20 cellular contexts compared by ENCODE assay signal in genomic region chr2:23366720-23367119, GRCh38. TPM values are rescaled to one million over a fixed set of nuclear protein-coding genes. Genes with fewer than 3 reads are reported as not detected.
DNase-seq lines count a peak whose midpoint lies in the region; ATAC-seq and TF ChIP-seq lines count a peak whose summit lies in the region.
"Had no signal": no experiment of that assay in that cellular context is flagged by ENCODE, and none has a peak within 500 bp of the region (broad histone marks: within the 10 kb centered on the region; RNA-seq: fewer than 3 reads in every experiment).

No MANE protein-coding gene starts in this region.

- H3K4me3 ChIP-seq in A673 (ENCODE audit: low read depth, low read length, poor library complexity, severe bottlenecking) (no peak overlapping the region), PC-3 (ENCODE audit: low read length) (no peak overlapping the region), gastroesophageal sphincter (no peak overlapping the region)
- H3K4me3 ChIP-seq: psoas muscle, upper lobe of left lung had no signal

- no peaks in the 10 kb centered on the region for H3F3A ChIP-seq in PC-3 (ENCODE audit: low read length, unreplicated experiment)

- POLR2A ChIA-PET in A673 (lab: Charles Lee; ENCODE audit: low non-redundant PET) = no interaction called here
- POLR2A ChIA-PET in PC-3 (lab: Charles Lee; ENCODE audit: unreplicated experiment) = no interaction called here

- TF ChIP-seq CTCF in A673 (conservative IDR thresholded peaks at IDR 0.05; ENCODE audit: low read depth, low read length) (peak; percentile 37), PC-3 (conservative IDR thresholded peaks at IDR 0.05; ENCODE audit: low read depth, low read length) (no peak), gastroesophageal sphincter (IDR thresholded peaks at IDR 0.05) (peak in 1 of 4 experiments; percentile 32), foreskin keratinocyte (conservative IDR thresholded peaks at IDR 0.05) (no peak), GM10266 (IDR thresholded peaks at IDR 0.05; ENCODE audit: control insufficient read depth, insufficient read depth, low read depth, missing control alignments) (no peak)

- H3K9me2 ChIP-seq in PC-3 (replicated peaks; ENCODE audit: low read length) = no peaks in the 10 kb centered on the region
- H3K9me2 ChIP-seq: SK-N-SH had no signal

- H3K9ac ChIP-seq in PC-3 (ENCODE audit: low read length) = no peak overlapping the region
- H3K9ac ChIP-seq: SK-N-SH had no signal

- H3K4me1 ChIP-seq in A673 (ENCODE audit: insufficient read depth, low read length, poor library complexity, severe bottlenecking) = no peaks in the 10 kb centered on the region
- H3K4me1 ChIP-seq in PC-3 (ENCODE audit: insufficient read depth, low read length) = no peaks in the 10 kb centered on the region
- H3K4me1 ChIP-seq in gastroesophageal sphincter = no peaks in the 10 kb centered on the region
- H3K4me1 ChIP-seq in foreskin keratinocyte = peaks cover 13% of the 10 kb centered on the region
- H3K4me1 ChIP-seq: psoas muscle, upper lobe of left lung had no signal

- 40 to 62% methylated on average over 6 to 8 of the region's 9 CpGs for WGBS in gastroesophageal sphincter (ENCODE audit: low coverage in 1 of 2), 2 donors

- peak; percentile 22; the same call in 1 of the 2 replicates for ATAC-seq in PC-3
- ATAC-seq in gastroesophageal sphincter = peak; percentile 13
- ATAC-seq in foreskin keratinocyte = no peak
- ATAC-seq in HG03175 (IDR thresholded peaks at IDR 0.05; ENCODE audit: unreplicated experiment) = no peak
- ATAC-seq: activated T-cell treated with anti-CD3 and anti-CD28 coated beads, Interleukin-2, amount 50 U/mL, for 72 hours had no signal

- H3K79me2 ChIP-seq in PC-3 (ENCODE audit: low read length) = no peaks in the 10 kb centered on the region

- no peak for TF ChIP-seq POLR2A in gastroesophageal sphincter (IDR thresholded peaks at IDR 0.05)

- H3K27me3 ChIP-seq in A673 (replicated peaks; ENCODE audit: insufficient read depth, low read depth, low read length, poor library complexity) (no peaks in the 10 kb centered on the region), PC-3 (ENCODE audit: low read length) (no peaks in the 10 kb centered on the region), gastroesophageal sphincter (no peaks in the 10 kb centered on the region), foreskin keratinocyte (peaks cover 7% of the 10 kb centered on the region)
- H3K27me3 ChIP-seq: upper lobe of left lung had no signal

- no peak overlapping the region for H2AFZ ChIP-seq in PC-3 (ENCODE audit: low read length)

- H3K9me3 ChIP-seq in A673 (ENCODE audit: low read depth, low read length, poor library complexity, severe bottlenecking) (no peaks in the 10 kb centered on the region), PC-3 (ENCODE audit: low read length) (no peaks in the 10 kb centered on the region), gastroesophageal sphincter (no peaks in the 10 kb centered on the region)
- H3K9me3 ChIP-seq: neutrophil, psoas muscle, SK-N-SH, upper lobe of left lung had no signal

- no TSS peak for BruUV-seq in A673 (replicated peaks; lab: Mats Ljungman, UMichigan)
- no TSS peak for BruUV-seq in PC-3 (replicated peaks; lab: Mats Ljungman, UMichigan)

- peak; percentile 46 for DNase-seq in A673 (ENCODE audit: low spot score)
- peak; percentile 75 for DNase-seq in HT1080 (ENCODE audit: low read depth)
- DNase-seq in PC-3 = no peak
- DNase-seq in foreskin keratinocyte = no peak
- DNase-seq in NCI-H446 treated with DMSO at 0.1 percent for 48 hours (lab: John Stamatoyannopoulos, UW) = no peak
- no peak for DNase-seq in GM10266 (ENCODE audit: extremely low spot score)
- DNase-seq: activated CD4-positive, alpha-beta T cell treated with anti-CD3 and anti-CD28 coated beads, Interleukin-2, amount 10 ng/mL, durations not matched to agents 7 days and 5 days; activated naive CD4-positive, alpha-beta T cell treated with Interleukin-2 at 50 U/mL for 16 hours; activated T-cell treated with anti-CD3 and anti-CD28 coated beads, Interleukin-2, amount 50 U/mL, for 72 hours; H9; NCI-H1436 treated with DMSO at 0.1 percent for 48 hours; NCI-H524; psoas muscle; SK-N-SH; upper lobe of left lung; WERI-Rb-1 had no signal

- intact Hi-C loops in A673 (cut with micrococcal nuclease; ENCODE audit: unreplicated experiment) = no loop called here
- intact Hi-C loops in PC-3 (cut with micrococcal nuclease) = loop anchor here (10.0 kb wide), 1 partner anchor 398 kb away; no protein-coding TSS in a partner anchor

- TF ChIP-seq EP300 in gastroesophageal sphincter (IDR thresholded peaks at IDR 0.05) = no peak

- no peak overlapping the region for H3K27ac ChIP-seq in A673 (ENCODE audit: low read depth, low read length, poor library complexity, severe bottlenecking)
- H3K27ac ChIP-seq in PC-3 (ENCODE audit: low read length) = no peak overlapping the region
- H3K27ac ChIP-seq in gastroesophageal sphincter = no peak overlapping the region
- no peak overlapping the region for H3K27ac ChIP-seq in foreskin keratinocyte
- H3K27ac ChIP-seq: HL-60, neutrophil, psoas muscle, upper lobe of left lung, WERI-Rb-1 had no signal

- CTCF ChIA-PET in A673 (lab: Charles Lee) (no interaction called here), PC-3 (lab: Charles Lee) (no interaction called here)

- H3K36me3 ChIP-seq in A673 (ENCODE audit: insufficient read depth, low read length, poor library complexity, severe bottlenecking) = no peaks in the 10 kb centered on the region
- H3K36me3 ChIP-seq in PC-3 (ENCODE audit: low read depth, low read length) = no peaks in the 10 kb centered on the region
- H3K36me3 ChIP-seq in gastroesophageal sphincter = no peaks in the 10 kb centered on the region
- H3K36me3 ChIP-seq: neutrophil, upper lobe of left lung, WERI-Rb-1 had no signal

- 0 out of 2 replicates have a peak overlapping the region, but pooled peaks have one; percentile 24 for H3K4me2 ChIP-seq in PC-3 (ENCODE audit: low read length)
- H3K4me2 ChIP-seq: SK-N-SH had no signal

- no peaks in the 10 kb centered on the region for H4K20me1 ChIP-seq in PC-3 (ENCODE audit: low read length)

RNA-seq across cellular contexts. Expression of gene KLHL29, which starts 18.3 kb away (rescaled TPM):
- total RNA-seq in A673 (2021) (11.0 and 12.2 TPM in 2 replicates), PC-3 (2014; rRNA removed) (2.6 and 3.1 TPM in 2 replicates), gastroesophageal sphincter (10 to 100 TPM; 15.2 to 31.5 (median 24.2) TPM), foreskin keratinocyte (6.3 and 6.4 TPM in 2 replicates)
- total RNA-seq in HT1080 (2014; rRNA removed; shearing (Covaris generic)) = 6.0 and 6.8 TPM in 2 replicates
- 6.1 and 7.4 TPM in 2 replicates for polyA plus RNA-seq in HT1080 (2015; cell fraction: cytosol; rRNA removed)
- polyA plus RNA-seq in HT1080 (2015; cell fraction: nucleus; rRNA removed) = 11.0 and 11.3 TPM in 2 replicates
- 2.5 and 3.0 TPM in 2 replicates for polyA plus RNA-seq in foreskin keratinocyte

Comparison
In these comparisons a context has a peak if more than half of its experiments do, and no peak if none do; other contexts are left out.
1. DNase-seq: peak in A673 (single experiment) and HT1080 (single experiment); none in PC-3 (single experiment), foreskin keratinocyte (0 of 2), NCI-H446 treated with DMSO at 0.1 percent for 48 hours (single experiment) and GM10266 (single experiment).
2. ATAC-seq: peak in PC-3 (single experiment) and gastroesophageal sphincter (single experiment); none in foreskin keratinocyte (single experiment) and HG03175 (single experiment).